ENCODE assay signal across 9 cellular contexts in the genomic region with DNA sequence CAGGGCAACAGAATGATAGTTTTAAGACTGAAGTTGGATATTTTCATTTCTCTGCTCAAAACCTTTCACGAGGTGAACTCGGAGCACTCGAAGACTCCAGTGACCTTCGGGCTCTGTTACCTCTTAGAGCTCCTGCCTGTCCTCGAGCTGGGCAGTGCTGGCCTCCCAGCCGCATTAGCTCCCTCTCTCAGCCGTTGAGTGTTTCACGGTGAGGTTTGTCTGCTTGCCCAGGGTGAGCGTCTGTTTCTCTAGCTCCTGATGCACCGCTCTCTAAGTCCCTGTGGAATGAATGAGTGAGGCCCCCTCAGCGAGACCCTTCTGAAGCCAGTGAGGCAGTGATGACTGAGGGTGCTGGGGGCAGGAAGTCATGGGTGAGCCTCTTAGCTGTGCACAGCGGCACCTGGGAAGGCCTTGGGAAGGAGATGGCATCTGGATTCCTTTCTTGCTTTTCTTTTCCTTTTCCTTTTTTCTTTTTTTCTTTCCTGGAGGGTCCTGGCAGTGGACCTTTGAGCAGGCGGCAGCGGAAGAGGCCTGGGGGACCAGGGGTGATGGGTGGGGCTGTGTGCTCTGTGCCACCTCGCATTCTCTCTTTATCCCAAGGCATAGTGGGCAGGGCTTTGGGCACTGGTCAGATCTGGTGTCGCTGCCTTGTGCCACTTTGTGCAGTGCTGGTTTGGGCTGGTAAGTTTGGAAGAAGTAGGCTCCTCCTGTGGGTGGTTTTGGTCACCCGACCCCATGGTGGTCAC. TPM values are rescaled to one million over a fixed set of nuclear protein-coding genes. Genes with fewer than 3 reads are reported as not detected.
DNase-seq lines count a peak whose midpoint lies in the region; ATAC-seq, FAIRE-seq and TF ChIP-seq lines count a peak whose summit lies in the region.
"Had no signal": no experiment of that assay in that cellular context is flagged by ENCODE, and none has a peak within 500 bp of the region (broad histone marks: within the 10 kb centered on the region; RNA-seq: fewer than 3 reads in every experiment).

No MANE protein-coding gene starts in this region.

- peaks cover 6 to 23% of the 10 kb centered on the region in 2 experiments; a peak in 1 of 4 replicates for H3K4me1 ChIP-seq in SK-N-SH (ENCODE audit: control insufficient read depth in 1 of 2, insufficient read depth in 2 of 2, low read depth in 1 of 2, low read length in 1 of 2)
- peaks cover 9% of the 10 kb centered on the region for H3K4me1 ChIP-seq in NT2/D1 (ENCODE audit: insufficient read depth, insufficient read length)
- no peaks in the 10 kb centered on the region for H3K4me1 ChIP-seq in endodermal cell (ENCODE audit: control insufficient read depth, insufficient read depth, low read length)
- H3K4me1 ChIP-seq in upper lobe of left lung, result peaks cover 17 to 44% (median 25%) of the 10 kb centered on the region in 4 donors

- H3K4me1 Mint-ChIP-seq in endodermal cell, result peaks cover 13% of the 10 kb centered on the region
- peaks cover 8% of the 10 kb centered on the region for H3K4me1 Mint-ChIP-seq in progenitor cell of endocrine pancreas (ENCODE audit: low read depth)

- no peak for TF ChIP-seq POLR2A in upper lobe of left lung (IDR thresholded peaks at IDR 0.05)

- H3K27me3 Mint-ChIP-seq in endodermal cell (ENCODE audit: insufficient read depth) (peaks cover 25% of the 10 kb centered on the region), progenitor cell of endocrine pancreas (peaks cover 13% of the 10 kb centered on the region)

- peak overlapping the region; percentile 90 for H3K4me3 Mint-ChIP-seq in endodermal cell
- H3K4me3 Mint-ChIP-seq in progenitor cell of endocrine pancreas (ENCODE audit: low read depth), result peak overlapping the region; percentile 50

- no peaks in the 10 kb centered on the region for H3K9me3 Mint-ChIP-seq in endodermal cell
- no peaks in the 10 kb centered on the region for H3K9me3 Mint-ChIP-seq in progenitor cell of endocrine pancreas (ENCODE audit: low read depth)

- no peak overlapping the region for H3K4me3 ChIP-seq in SK-N-SH (ENCODE audit: low read depth in 2 of 2, low read length in 1 of 2)
- H3K4me3 ChIP-seq in NT2/D1 (ENCODE audit: insufficient read length, low read depth), result no peak overlapping the region
- no peak overlapping the region for H3K4me3 ChIP-seq in endodermal cell (ENCODE audit: low read length)
- H3K4me3 ChIP-seq in upper lobe of left lung, result peak overlapping the region in 1 of 4 donors; percentile 6

- H3K27ac ChIP-seq in SK-N-SH (ENCODE audit: low read depth in 2 of 2, low read length in 1 of 2) (no peak overlapping the region; a peak in 1 of 4 replicates), endodermal cell (ENCODE audit: low read depth, low read length) (no peak overlapping the region), upper lobe of left lung (no peak overlapping the region)
- H3K27ac ChIP-seq: HL-60 had no signal

- H2AFZ ChIP-seq in SK-N-SH (ENCODE audit: low read depth), result no peak overlapping the region

- no peak for DNase-seq in SK-N-SH
- DNase-seq in NT2/D1 (ENCODE audit: low read depth, low spot score), result no peak
- no peak for DNase-seq in endodermal cell
- DNase-seq in progenitor cell of endocrine pancreas (ENCODE audit: low spot score, unreplicated experiment), result no peak
- DNase-seq in dedifferentiated amniotic fluid mesenchymal stem cell (ENCODE audit: extremely low spot score), result no peak
- no peak for DNase-seq in upper lobe of left lung
- DNase-seq in GM19239 (ENCODE audit: insufficient read length, low spot score), result no peak

- H3K9ac ChIP-seq in SK-N-SH, result no peak overlapping the region
- peak overlapping the region; percentile 32 for H3K9ac ChIP-seq in NT2/D1 (ENCODE audit: insufficient read length, low read depth)
- no peak overlapping the region for H3K9ac ChIP-seq in endodermal cell (ENCODE audit: extremely low read depth, low read length, poor library complexity, severe bottlenecking)

- H3K27me3 ChIP-seq in SK-N-SH (ENCODE audit: insufficient read depth) (no peaks in the 10 kb centered on the region; the same call in 1 of the 2 replicates), NT2/D1 (ENCODE audit: insufficient read depth, insufficient read length) (no peaks in the 10 kb centered on the region), endodermal cell (ENCODE audit: control insufficient read depth, insufficient read depth, low read length, poor library complexity, severe bottlenecking) (peaks cover 8% of the 10 kb centered on the region), upper lobe of left lung (no peaks in the 10 kb centered on the region)

- H3K4me2 ChIP-seq in SK-N-SH, result peak overlapping the region; percentile 57

- TF ChIP-seq CTCF in SK-N-SH (IDR thresholded peaks at IDR 0.05) (no peak), endodermal cell (conservative IDR thresholded peaks at IDR 0.05) (no peak), progenitor cell of endocrine pancreas (IDR thresholded peaks at IDR 0.05; ENCODE audit: unreplicated experiment) (no peak), upper lobe of left lung (IDR thresholded peaks at IDR 0.05) (no peak)

- FAIRE-seq in GM19239 (lab: Jason Lieb, UNC), result no peak

- peaks cover 3 to 21% of the 10 kb centered on the region in 2 experiments for H3K36me3 ChIP-seq in SK-N-SH (replicated peaks in 1 of 2; ENCODE audit: control insufficient read depth in 1 of 2, insufficient read depth in 2 of 2, low read length in 1 of 2)
- H3K36me3 ChIP-seq in NT2/D1 (ENCODE audit: insufficient read depth, insufficient read length, low read length), result peaks cover 50% of the 10 kb centered on the region
- H3K36me3 ChIP-seq in endodermal cell (ENCODE audit: control insufficient read depth, insufficient read depth, low read length), result no peaks in the 10 kb centered on the region
- H3K36me3 ChIP-seq in upper lobe of left lung, result peaks cover 0 to 19% (median 13%) of the 10 kb centered on the region in 4 donors

- TF ChIP-seq RAD21 in SK-N-SH (IDR thresholded peaks at IDR 0.05; ENCODE audit: low read length), result no peak

- H3K9me3 ChIP-seq in SK-N-SH (no peaks in the 10 kb centered on the region), NT2/D1 (ENCODE audit: insufficient read depth, low read length) (no peaks in the 10 kb centered on the region), endodermal cell (ENCODE audit: control insufficient read depth, low read length) (no peaks in the 10 kb centered on the region), upper lobe of left lung (no peaks in the 10 kb centered on the region)

- CTCF ChIA-PET in SK-N-SH (lab: Yijun Ruan, JAX), result interaction anchor here (0.8 to 7.5 kb wide), 6 partner anchors 12 to 482 kb away, joined by 4 to 48 read pairs (median 6); no protein-coding TSS in a partner anchor

- H3K9me2 ChIP-seq in SK-N-SH, result no peaks in the 10 kb centered on the region

- H3K79me2 ChIP-seq in SK-N-SH (ENCODE audit: insufficient read depth), result peaks cover 60% of the 10 kb centered on the region

- H3K36me3 Mint-ChIP-seq in endodermal cell (ENCODE audit: low read depth), result peaks cover 7% of the 10 kb centered on the region
- no peaks in the 10 kb centered on the region for H3K36me3 Mint-ChIP-seq in progenitor cell of endocrine pancreas (ENCODE audit: insufficient read depth)

- H4K20me1 ChIP-seq in SK-N-SH (ENCODE audit: insufficient read depth), result peaks cover 20% of the 10 kb centered on the region

- no peaks in the 10 kb centered on the region for H3F3A ChIP-seq in SK-N-SH (replicated peaks; ENCODE audit: insufficient read depth)

- WGBS in SK-N-SH (ENCODE audit: low lambda C conversion rate), result 83% methylated on average over 16 of the region's 17 CpGs
- WGBS in endodermal cell (ENCODE audit: insufficient coverage in 1 of 2, insufficient read length in 1 of 2), 2 experiments, result 73 to 83% methylated on average over 10 to 17 of the region's 17 CpGs
- WGBS in upper lobe of left lung, 2 donors, result 75 to 78% methylated on average over 17 of the region's 17 CpGs

- no peak overlapping the region for H3K27ac Mint-ChIP-seq in endodermal cell
- no peak overlapping the region for H3K27ac Mint-ChIP-seq in progenitor cell of endocrine pancreas

- no peak for ATAC-seq in SK-N-SH treated with all-trans-retinoic acid at 6 μM for 48 hours
- no peak for ATAC-seq in upper lobe of left lung (ENCODE audit: low FRiP score in 2 of 2)

- TF ChIP-seq EP300 in SK-N-SH (IDR thresholded peaks at IDR 0.05; ENCODE audit: borderline replicate concordance in 1 of 2, low read depth in 1 of 2, low read length in 1 of 2) (no peak), upper lobe of left lung (IDR thresholded peaks at IDR 0.05) (no peak)

- POLR2A ChIA-PET in SK-N-SH (lab: Yijun Ruan, JAX), result no interaction called here

TF ChIP-seq in SK-N-SH, 30 proteins besides CTCF, POLR2A, EP300 and RAD21 (continues in another document):
- TF ChIP-seq NRF1 (IDR thresholded peaks at IDR 0.05; ENCODE audit: low read depth, low read length) (no peak), NFIC (IDR thresholded peaks at IDR 0.05; ENCODE audit: borderline replicate concordance) (no peak), SMC3 (IDR thresholded peaks at IDR 0.05; ENCODE audit: low read depth, low read length) (no peak), TCF12 (IDR thresholded peaks at IDR 0.05) (no peak), POLR2AphosphoS5 (IDR thresholded peaks at IDR 0.05; ENCODE audit: low read depth, low read length) (no peak), EZH2phosphoT487 (IDR thresholded peaks at IDR 0.05; ENCODE audit: borderline replicate concordance, low read depth) (no peak)

TF ChIP-seq in SK-N-SH treated with all-trans-retinoic acid at 6 μM for 48 hours, 23 proteins besides CTCF, POLR2A, EP300 and RAD21 (continues in another document):
- TF ChIP-seq SNAI2 (CRISPR knock-in tag; IDR thresholded peaks at IDR 0.05) (no peak), CSDC2 (CRISPR knock-in tag; IDR thresholded peaks at IDR 0.05) (no peak)

RNA-seq across cellular contexts. Expression of a gene that starts 2.2 kb away (rescaled TPM):
- polyA plus RNA-seq in SK-N-SH (2012; rRNA removed), result 60.0 and 61.3 TPM in 2 replicates
- polyA plus RNA-seq in SK-N-SH (2012; cell fraction: cytosol; rRNA removed), result 46.7 and 55.4 TPM in 2 replicates
- 38.1 and 46.5 TPM in 2 replicates for polyA plus RNA-seq in SK-N-SH (2012; cell fraction: nucleus; rRNA removed)
- total RNA-seq in endodermal cell, result 10 to 100 TPM; 16.0 to 21.5 TPM
- polyA plus RNA-seq in endodermal cell (2013, experiment 1 of 2), result 18.5 TPM
- polyA plus RNA-seq in endodermal cell (2013, experiment 2 of 2), result 18.2 TPM
- 17.7 and 18.9 TPM in 2 replicates for total RNA-seq in progenitor cell of endocrine pancreas
- 10 to 100 TPM; 17.0 to 24.5 (median 22.9) TPM for total RNA-seq in upper lobe of left lung

RNA-seq across cellular contexts. Expression of a gene that starts 33.5 kb away (rescaled TPM):
- 161 and 162 TPM in 2 replicates for polyA plus RNA-seq in SK-N-SH (2012; rRNA removed)
- polyA plus RNA-seq in SK-N-SH (2012; cell fraction: cytosol; rRNA removed), result 98.8 and 151 TPM in 2 replicates
- polyA plus RNA-seq in SK-N-SH (2012; cell fraction: nucleus; rRNA removed), result 84.1 and 119 TPM in 2 replicates
- 100 to 1,000 TPM; 253 to 304 TPM for total RNA-seq in endodermal cell
- 836 TPM for polyA plus RNA-seq in endodermal cell (2013, experiment 1 of 2)
- polyA plus RNA-seq in endodermal cell (2013, experiment 2 of 2), result 726 TPM
- total RNA-seq in progenitor cell of endocrine pancreas, result 268 and 276 TPM in 2 replicates
- total RNA-seq in upper lobe of left lung, result 1 to 10 TPM in 4 of 6 donors, under 1 TPM in 1, not detected in 1; 0.67 to 4.1 (median 1.7) TPM

Comparison
In these comparisons a context has a peak if more than half of its experiments do, and no peak if none do; other contexts are left out.
1. RNA of a gene that starts 33.5 kb away (total RNA-seq): 253 to 304 TPM in endodermal cell and 268 to 276 TPM in progenitor cell of endocrine pancreas; 0.67 to 4.1 TPM in upper lobe of left lung; every median in the first group is over 10 times any median in the second.